ENCODE assay signal across 30 cellular contexts in genomic region chr1:93771843-93772242, GRCh38.
DNase-seq lines count a peak whose midpoint lies in the region; ATAC-seq, FAIRE-seq and TF ChIP-seq lines count a peak whose summit lies in the region.
"Had no signal": no experiment of that assay in that cellular context is flagged by ENCODE, and none has a peak within 500 bp of the region (broad histone marks: within the 10 kb centered on the region; RNA-seq: fewer than 3 reads in every experiment).

No MANE protein-coding gene starts in this region.

- TF ChIP-seq CTCF in heart left ventricle (IDR thresholded peaks at IDR 0.05) (no peak), right atrium auricular region (IDR thresholded peaks at IDR 0.05) (no peak)

- H3K4me1 ChIP-seq in heart left ventricle = peaks cover 0 to 19% (median 13%) of the 10 kb centered on the region in 12 donors
- peaks cover 0 to 31% of the 10 kb centered on the region in 2 donors for H3K4me1 ChIP-seq in right atrium auricular region

- H3K4me1 Mint-ChIP-seq in activated CD4-positive, alpha-beta T cell treated with anti-CD3 and anti-CD28 coated beads, Interleukin-2, amount 10 ng/mL, durations not matched to agents 7 days and 5 days = peaks cover 10% of the 10 kb centered on the region

- WGBS in heart left ventricle, 4 donors = 36 to 67% (median 59%) methylated on average over 2 of the region's 2 CpGs

- POLR2A ChIA-PET in activated CD4-positive, alpha-beta T cell treated with anti-CD3 and anti-CD28 coated beads, Interleukin-2, amount 10 ng/mL, durations not matched to agents 7 days and 5 days (lab: Charles Lee) = no interaction called here

- intact Hi-C loops in heart left ventricle (cut with DNase I) (no loop called here), left ventricle myocardium superior (cut with micrococcal nuclease) (no loop called here)

- peak; percentile 36 for DNase-seq in DMS53 (lab: John Stamatoyannopoulos, UW)
- no peak for DNase-seq in DMS53 treated with DMSO at 0.1 percent for 48 hours (lab: John Stamatoyannopoulos, UW; ENCODE audit: unreplicated experiment)
- no peak for DNase-seq in heart left ventricle
- DNase-seq in right atrium auricular region (ENCODE audit: low spot score) = no peak
- DNase-seq in left ventricle myocardium superior = no peak
- DNase-seq in activated CD4-positive, alpha-beta T cell treated with anti-CD3 and anti-CD28 coated beads, Interleukin-2, amount 10 ng/mL, durations not matched to agents 7 days and 5 days = no peak
- DNase-seq in H54 (ENCODE audit: insufficient read length, low spot score) = no peak
- DNase-seq in GM19240 (ENCODE audit: insufficient read length, low spot score) = no peak
- DNase-seq: ACHN; CD4-positive, alpha-beta T cell; COR-L47; HCEC 1CT; MM.1S; NCI-H1092; NCI-H1436; NCI-H187 treated with DMSO at 0.1 percent for 48 hours; NCI-H345; NCI-H526; SHP77 treated with DMSO at 0.1 percent for 48 hours; SW 1271 had no signal

- H3K36me3 Mint-ChIP-seq in activated CD4-positive, alpha-beta T cell treated with anti-CD3 and anti-CD28 coated beads, Interleukin-2, amount 10 ng/mL, durations not matched to agents 7 days and 5 days (ENCODE audit: low read depth) = no peaks in the 10 kb centered on the region

- no peak overlapping the region for H3K4me3 Mint-ChIP-seq in activated CD4-positive, alpha-beta T cell treated with anti-CD3 and anti-CD28 coated beads, Interleukin-2, amount 10 ng/mL, durations not matched to agents 7 days and 5 days
- H3K4me3 Mint-ChIP-seq: CD4-positive, alpha-beta T cell; GM23338 had no signal

- H3K27ac Mint-ChIP-seq in activated CD4-positive, alpha-beta T cell treated with anti-CD3 and anti-CD28 coated beads, Interleukin-2, amount 10 ng/mL, durations not matched to agents 7 days and 5 days = no peak overlapping the region
- H3K27ac Mint-ChIP-seq: CD4-positive, alpha-beta T cell; GM23338 had no signal

- H3K36me3 ChIP-seq in heart left ventricle (no peaks in the 10 kb centered on the region), right atrium auricular region (no peaks in the 10 kb centered on the region)
- H3K36me3 ChIP-seq: BLaER1 had no signal

- TF ChIP-seq POLR2A in heart left ventricle (IDR thresholded peaks at IDR 0.05) = no peak
- TF ChIP-seq POLR2A in H54 (IDR thresholded peaks at IDR 0.05; ENCODE audit: low read depth, low read length) = no peak

- no peaks in the 10 kb centered on the region for H3K27me3 ChIP-seq in heart left ventricle
- H3K27me3 ChIP-seq in right atrium auricular region = no peaks in the 10 kb centered on the region
- H3K27me3 ChIP-seq: BLaER1 had no signal

- peaks cover 7% of the 10 kb centered on the region for H3K27me3 Mint-ChIP-seq in activated CD4-positive, alpha-beta T cell treated with anti-CD3 and anti-CD28 coated beads, Interleukin-2, amount 10 ng/mL, durations not matched to agents 7 days and 5 days
- H3K27me3 Mint-ChIP-seq: CD4-positive, alpha-beta T cell had no signal

- H3K9me3 ChIP-seq in heart left ventricle = no peaks in the 10 kb centered on the region
- H3K9me3 ChIP-seq in right atrium auricular region = no peaks in the 10 kb centered on the region
- H3K9me3 ChIP-seq: BLaER1 had no signal

- no peak for FAIRE-seq in H54 (lab: Jason Lieb, UNC)
- FAIRE-seq: G401.6, GM12892, GM18507, HepG2, K562, RCC 7860 had no signal

- H3K27ac ChIP-seq in heart left ventricle (no peak overlapping the region), right atrium auricular region (no peak overlapping the region)
- H3K27ac ChIP-seq: 22Rv1, BLaER1, SK-N-MC had no signal

- peak; percentile 20 to 85 (median 55) for ATAC-seq in heart left ventricle
- peak; percentile 75 for ATAC-seq in left ventricle myocardium superior
- ATAC-seq: GM23338, HepG2, K562 had no signal

- no peaks in the 10 kb centered on the region for H3K9me3 Mint-ChIP-seq in activated CD4-positive, alpha-beta T cell treated with anti-CD3 and anti-CD28 coated beads, Interleukin-2, amount 10 ng/mL, durations not matched to agents 7 days and 5 days
- H3K9me3 Mint-ChIP-seq: CD4-positive, alpha-beta T cell; GM23338 had no signal

- no peak overlapping the region for H3K4me3 ChIP-seq in heart left ventricle
- H3K4me3 ChIP-seq in right atrium auricular region = no peak overlapping the region
- H3K4me3 ChIP-seq: BLaER1, GM23338, K562, SK-N-MC had no signal

- CTCF ChIA-PET in activated CD4-positive, alpha-beta T cell treated with anti-CD3 and anti-CD28 coated beads, Interleukin-2, amount 10 ng/mL, durations not matched to agents 7 days and 5 days (lab: Charles Lee) = interaction anchor here (0.6 kb wide), 1 partner anchor 849 kb away, joined by 3 read pairs; no protein-coding TSS in a partner anchor
